In genomic region chr9:72361227-72361626, GRCh38 we compare ENCODE assay signal across 8 cellular contexts. TPM values are rescaled to one million over a fixed set of nuclear protein-coding genes. Genes with fewer than 3 reads are reported as not detected.
DNase-seq lines count a peak whose midpoint lies in the region; ATAC-seq and TF ChIP-seq lines count a peak whose summit lies in the region.

No MANE protein-coding gene starts in this region.

- peak overlapping the region in 4 of 7 donors; percentile 3 to 99 (median 12) for H3K27ac Mint-ChIP-seq in CD4-positive, alpha-beta memory T cell
- H3K27ac Mint-ChIP-seq in progenitor cell of endocrine pancreas, result peak overlapping the region; percentile 33

- H3K4me1 ChIP-seq in CD4-positive, alpha-beta memory T cell (ENCODE audit: insufficient read depth, low read length), result peaks cover 67% of the 10 kb centered on the region

- peaks cover 72% of the 10 kb centered on the region for H3K79me2 ChIP-seq in SU-DHL-6 (ENCODE audit: insufficient read depth, low read length)

- H3K27ac ChIP-seq in CD4-positive, alpha-beta memory T cell (ENCODE audit: low read depth, low read length), result peak overlapping the region; percentile 10
- no peak overlapping the region for H3K27ac ChIP-seq in SU-DHL-6 (ENCODE audit: low read depth, low read length)

- no peaks in the 10 kb centered on the region for H3K27me3 ChIP-seq in CD4-positive, alpha-beta memory T cell (ENCODE audit: insufficient read depth, low read length)
- H3K27me3 ChIP-seq in SU-DHL-6 (ENCODE audit: low read length), result no peaks in the 10 kb centered on the region

- DNase-seq in CD4-positive, alpha-beta memory T cell, result no peak
- DNase-seq in fibroblast of pulmonary artery (ENCODE audit: low read depth) (no peak), progenitor cell of endocrine pancreas (ENCODE audit: low spot score, unreplicated experiment) (no peak), inferior parietal cortex (ENCODE audit: extremely low spot score) (no peak), retina (no peak), RKO (ENCODE audit: low spot score) (no peak)

- H3K9me2 ChIP-seq in SU-DHL-6 (replicated peaks; ENCODE audit: insufficient read depth, low read length), result no peaks in the 10 kb centered on the region

- no peak overlapping the region for H3K9ac ChIP-seq in SU-DHL-6 (ENCODE audit: low read length)

- peaks cover 49 to 87% (median 65%) of the 10 kb centered on the region in 4 donors for H3K4me1 Mint-ChIP-seq in CD4-positive, alpha-beta memory T cell
- peaks cover 68% of the 10 kb centered on the region for H3K4me1 Mint-ChIP-seq in progenitor cell of endocrine pancreas (ENCODE audit: low read depth)

- H3K4me3 ChIP-seq in CD4-positive, alpha-beta memory T cell (ENCODE audit: low read length in 2 of 2), result no peak overlapping the region
- H3K4me3 ChIP-seq in SU-DHL-6 (ENCODE audit: insufficient read depth, low read length, poor library complexity, severe bottlenecking) (no peak overlapping the region), fibroblast of pulmonary artery (replicated peaks; ENCODE audit: low read depth, low read length) (peak overlapping the region; percentile 61)

- intact Hi-C loops in CD4-positive, alpha-beta memory T cell (cut with micrococcal nuclease), result loop anchor here (5.0 kb wide), 3 partner anchors 54 to 1949 kb away; partner anchors contain the start of gene KLF9

- ATAC-seq in HG03108 (IDR thresholded peaks at IDR 0.05; ENCODE audit: unreplicated experiment), result no peak

- CTCF ChIA-PET in CD4-positive, alpha-beta memory T cell (lab: Charles Lee; ENCODE audit: partially characterized antibody), result interaction anchor here (1.1 kb wide), 1 partner anchor 65 kb away, joined by 3 read pairs; no protein-coding TSS in a partner anchor

- POLR2A ChIA-PET in CD4-positive, alpha-beta memory T cell (lab: Charles Lee; ENCODE audit: partially characterized antibody), result interaction anchor here (1.1 to 5.6 kb wide), 2 partner anchors 168 to 226 kb away, joined by 3 to 96 read pairs; no protein-coding TSS in a partner anchor

- TF ChIP-seq CTCF in SU-DHL-6 (IDR thresholded peaks at IDR 0.05; ENCODE audit: insufficient read depth, low read length, poor library complexity, severe bottlenecking) (no peak), fibroblast of pulmonary artery (IDR thresholded peaks at IDR 0.05; ENCODE audit: low read length, missing control alignments) (no peak), progenitor cell of endocrine pancreas (IDR thresholded peaks at IDR 0.05; ENCODE audit: unreplicated experiment) (no peak)

- H3K4me3 Mint-ChIP-seq in CD4-positive, alpha-beta memory T cell, result peak overlapping the region in 5 of 8 donors; percentile 8 to 29 (median 26)
- peak overlapping the region; percentile 35 for H3K4me3 Mint-ChIP-seq in progenitor cell of endocrine pancreas (ENCODE audit: low read depth)

- no peak overlapping the region for H2AFZ ChIP-seq in SU-DHL-6 (ENCODE audit: low read depth, low read length, severe bottlenecking)

- H3F3A ChIP-seq in SU-DHL-6 (ENCODE audit: insufficient read depth), result peaks cover 3% of the 10 kb centered on the region; the same call in 1 of the 2 replicates

- H3K27me3 Mint-ChIP-seq in CD4-positive, alpha-beta memory T cell, result no peaks in the 10 kb centered on the region
- H3K27me3 Mint-ChIP-seq in progenitor cell of endocrine pancreas, result no peaks in the 10 kb centered on the region

- peaks cover 27 to 71% of the 10 kb centered on the region in 2 donors for H3K36me3 Mint-ChIP-seq in CD4-positive, alpha-beta memory T cell
- H3K36me3 Mint-ChIP-seq in progenitor cell of endocrine pancreas (ENCODE audit: insufficient read depth), result peaks cover 31% of the 10 kb centered on the region

- no peaks in the 10 kb centered on the region for H3K9me3 ChIP-seq in CD4-positive, alpha-beta memory T cell (ENCODE audit: control insufficient read depth in 1 of 2, low read length in 2 of 2)
- H3K9me3 ChIP-seq in SU-DHL-6 (ENCODE audit: insufficient read depth, low read length), result no peaks in the 10 kb centered on the region

- peaks cover 26% of the 10 kb centered on the region for H3K36me3 ChIP-seq in CD4-positive, alpha-beta memory T cell (ENCODE audit: insufficient read depth, low read length)
- H3K36me3 ChIP-seq in SU-DHL-6 (ENCODE audit: low read length), result peaks cover 50% of the 10 kb centered on the region

- peak overlapping the region; percentile 96 for H3K4me2 ChIP-seq in SU-DHL-6 (ENCODE audit: low read depth, low read length, poor library complexity, severe bottlenecking)

- peaks cover 49% of the 10 kb centered on the region for H4K20me1 ChIP-seq in SU-DHL-6 (ENCODE audit: low read depth, low read length)

- peaks cover 0 to 3% (median 0%) of the 10 kb centered on the region in 8 donors for H3K9me3 Mint-ChIP-seq in CD4-positive, alpha-beta memory T cell
- H3K9me3 Mint-ChIP-seq in progenitor cell of endocrine pancreas (ENCODE audit: low read depth), result no peaks in the 10 kb centered on the region

RNA-seq across cellular contexts. Expression of gene ZFAND5, which starts 3.8 kb away (rescaled TPM):
- total RNA-seq in CD4-positive, alpha-beta memory T cell, result 100 to 1,000 TPM; 143 to 148 TPM
- 10 to 100 TPM; 49.3 to 80.4 TPM for polyA plus RNA-seq in CD4-positive, alpha-beta memory T cell
- total RNA-seq in progenitor cell of endocrine pancreas, result 179 and 183 TPM in 2 replicates
